In genomic region chr12:121294151-121294889, GRCh38 we compare ENCODE assay signal across 22 cellular contexts. TPM values are rescaled to one million over a fixed set of nuclear protein-coding genes. Genes with fewer than 3 reads are reported as not detected.
A peak's percentile ranks its signal among the peaks of the same experiment; 100 is the strongest.
DNase-seq lines count a peak whose midpoint lies in the region; ATAC-seq, FAIRE-seq and TF ChIP-seq lines count a peak whose summit lies in the region.
"Had no signal": no experiment of that assay in that cellular context is flagged by ENCODE, and none has a peak within 500 bp of the region (broad histone marks: within the 10 kb centered on the region; RNA-seq: fewer than 3 reads in every experiment).

No MANE protein-coding gene starts in this region.

- POLR2A ChIA-PET in MCF 10A (lab: Yijun Ruan, JAX) = no interaction called here

- H3K36me3 Mint-ChIP-seq in MCF 10A (ENCODE audit: insufficient read depth, unreplicated experiment) (peaks cover 38% of the 10 kb centered on the region), neural crest cell (ENCODE audit: low read depth) (peaks cover 4% of the 10 kb centered on the region)
- peaks cover 6% of the 10 kb centered on the region for H3K36me3 Mint-ChIP-seq in central memory CD8-positive, alpha-beta T cell (ENCODE audit: insufficient read depth)

- peaks cover 4 to 8% of the 10 kb centered on the region in 2 donors for H3K4me1 ChIP-seq in breast epithelium
- H3K4me1 ChIP-seq: SJCRH30 had no signal

- H3K9me3 Mint-ChIP-seq in MCF 10A (ENCODE audit: unreplicated experiment) = no peaks in the 10 kb centered on the region
- no peaks in the 10 kb centered on the region for H3K9me3 Mint-ChIP-seq in central memory CD8-positive, alpha-beta T cell
- H3K9me3 Mint-ChIP-seq in neural crest cell = no peaks in the 10 kb centered on the region
- H3K9me3 Mint-ChIP-seq: activated naive CD4-positive, alpha-beta T cell treated with anti-CD3 and anti-CD28 coated beads, Interleukin-2, amount 50 U/mL, for 72 hours; IgD-negative memory B cell had no signal

- H3K4me3 Mint-ChIP-seq in MCF 10A (ENCODE audit: unreplicated experiment) = peak overlapping the region; percentile 78
- peak overlapping the region; percentile 87 for H3K4me3 Mint-ChIP-seq in central memory CD8-positive, alpha-beta T cell
- peak overlapping the region; percentile 62 for H3K4me3 Mint-ChIP-seq in neural crest cell

- H3K27me3 ChIP-seq in breast epithelium = no peaks in the 10 kb centered on the region
- H3K27me3 ChIP-seq: SJCRH30 had no signal

- H3K27me3 Mint-ChIP-seq in MCF 10A (ENCODE audit: insufficient read depth, unreplicated experiment) = no peaks in the 10 kb centered on the region
- H3K27me3 Mint-ChIP-seq in central memory CD8-positive, alpha-beta T cell = no peaks in the 10 kb centered on the region
- no peaks in the 10 kb centered on the region for H3K27me3 Mint-ChIP-seq in neural crest cell (ENCODE audit: low read depth)
- H3K27me3 Mint-ChIP-seq: IgD-negative memory B cell had no signal

- no peak for TF ChIP-seq CTCF in MCF 10A (IDR thresholded peaks at IDR 0.05; ENCODE audit: unreplicated experiment)
- no peak for TF ChIP-seq CTCF in breast epithelium (IDR thresholded peaks at IDR 0.05)
- no peak for TF ChIP-seq CTCF in LNCaP clone FGC (IDR thresholded peaks at IDR 0.05; ENCODE audit: control insufficient read depth, extremely low read depth, insufficient read depth)
- no peak for TF ChIP-seq CTCF in neural crest cell (conservative IDR thresholded peaks at IDR 0.05)
- no peak for TF ChIP-seq CTCF in D721Med (IDR thresholded peaks at IDR 0.05; ENCODE audit: insufficient read depth, missing control alignments)

- no peak for ATAC-seq in central memory CD8-positive, alpha-beta T cell (replicated peaks; ENCODE audit: extremely low read depth, poor library complexity, severe bottlenecking)
- ATAC-seq in GM21515 (IDR thresholded peaks at IDR 0.05; ENCODE audit: unreplicated experiment) = no peak
- ATAC-seq: activated naive CD4-positive, alpha-beta T cell treated with anti-CD3 and anti-CD28 coated beads, Interleukin-2, amount 50 U/mL, for 72 hours had no signal

- FAIRE-seq in D721Med (lab: Jason Lieb, UNC) = no peak
- FAIRE-seq: bronchial epithelial cell, GM12891, islet of Langerhans had no signal

- no peak overlapping the region for H3K27ac ChIP-seq in breast epithelium
- H3K27ac ChIP-seq: SJCRH30 had no signal

- peaks cover 11% of the 10 kb centered on the region for H3K4me1 Mint-ChIP-seq in MCF 10A (ENCODE audit: insufficient read depth, unreplicated experiment)
- peaks cover 20% of the 10 kb centered on the region for H3K4me1 Mint-ChIP-seq in central memory CD8-positive, alpha-beta T cell
- peaks cover 11% of the 10 kb centered on the region for H3K4me1 Mint-ChIP-seq in neural crest cell

- BruUV-seq in MCF 10A (replicated peaks; lab: Mats Ljungman, UMichigan) = no TSS peak

- CTCF ChIA-PET in MCF 10A (lab: Yijun Ruan, JAX) = interaction anchor here (0.6 to 0.7 kb wide), 3 partner anchors 26 to 289 kb away, joined by 3 read pairs; no protein-coding TSS in a partner anchor

- H3K4me3 ChIP-seq in breast epithelium (no peak overlapping the region), LNCaP clone FGC (ENCODE audit: low read depth, low read length) (peak overlapping the region; percentile 2; the same call in 1 of the 2 replicates)
- H3K4me3 ChIP-seq: SJCRH30 had no signal

- intact Hi-C loops in MCF 10A (cut with micrococcal nuclease) = no loop called here
- intact Hi-C loops in breast epithelium (cut with DNase I; ENCODE audit: low total_unique reads) = no loop called here

- no peaks in the 10 kb centered on the region for H3K9me3 ChIP-seq in breast epithelium
- H3K9me3 ChIP-seq: SJCRH30 had no signal

- DNase-seq in MCF 10A (ENCODE audit: unreplicated experiment) (no peak), breast epithelium (ENCODE audit: low spot score in 2 of 2) (no peak), LNCaP clone FGC (ENCODE audit: low read depth) (no peak), neural crest cell (ENCODE audit: low read depth, low spot score) (no peak), D721Med (ENCODE audit: insufficient read length, low spot score) (no peak), DMS79 treated with DMSO at 0.1 percent for 48 hours (lab: John Stamatoyannopoulos, UW) (no peak)
- DNase-seq in central memory CD8-positive, alpha-beta T cell (ENCODE audit: low spot score in 2 of 2) = no peak
- DNase-seq: activated CD4-positive, CD25-positive, alpha-beta regulatory T cell treated with anti-CD3 and anti-CD28 coated beads, Interleukin-2, amount 50 U/mL, for 72 hours; COR-L47; GDM1; mesenchymal stem cell; NCI-H1092; NCI-H524; SJCRH30; stimulated activated CD4-positive, alpha-beta T cell treated with anti-CD3 and anti-CD28 coated beads, Interleukin-4, amount 100 ng/mL, for 1 hour; T-helper 9 cell had no signal

- TF ChIP-seq POLR2A in breast epithelium (IDR thresholded peaks at IDR 0.05) = no peak

- H3K36me3 ChIP-seq in breast epithelium = no peaks in the 10 kb centered on the region

- H3K27ac Mint-ChIP-seq in MCF 10A (ENCODE audit: low read depth, unreplicated experiment) = no peak overlapping the region
- no peak overlapping the region for H3K27ac Mint-ChIP-seq in central memory CD8-positive, alpha-beta T cell (ENCODE audit: low read depth)
- H3K27ac Mint-ChIP-seq in neural crest cell (ENCODE audit: unreplicated experiment) = no peak overlapping the region
- H3K27ac Mint-ChIP-seq: activated naive CD4-positive, alpha-beta T cell treated with anti-CD3 and anti-CD28 coated beads, Interleukin-2, amount 50 U/mL, for 72 hours had no signal

RNA-seq across cellular contexts. Expression of gene CAMKK2, which starts 2.2 kb away (rescaled TPM):
- total RNA-seq in MCF 10A (2022) (31.9 and 36.3 TPM in 2 replicates), breast epithelium (10 to 100 TPM; 27.4 to 32.0 (median 29.2) TPM), neural crest cell (40.4 and 43.1 TPM in 2 replicates)

RNA-seq across cellular contexts. Expression of gene ANAPC5, which starts 57.9 kb away (rescaled TPM):
- total RNA-seq in MCF 10A (2022) = 85.9 and 95.6 TPM in 2 replicates
- 100 to 1,000 TPM; 109 to 169 (median 147) TPM for total RNA-seq in breast epithelium
- 111 TPM in 2 replicates for total RNA-seq in neural crest cell
